Comparison of ENCODE assay signal across 1 cellular context in genomic region chr9:71986860-71987259, GRCh38.
TF ChIP-seq lines count a peak whose summit lies in the region.

No MANE protein-coding gene starts in this region.

TF ChIP-seq in HEK293, 187 proteins besides CTCF, POLR2A, EP300 and RAD21 (continued from another document):
- TF ChIP-seq PRDM6 (tag by site-specific recombination; IDR thresholded peaks at IDR 0.05) (peak; percentile 85), FEZF1 (tag by site-specific recombination; IDR thresholded peaks at IDR 0.05) (0 out of 2 replicates have a peak, but pooled peaks have one; percentile 18), ZNF140 (tag by site-specific recombination; IDR thresholded peaks at IDR 0.05) (no peak)
